17 cellular contexts compared by ENCODE assay signal in the genomic region with DNA sequence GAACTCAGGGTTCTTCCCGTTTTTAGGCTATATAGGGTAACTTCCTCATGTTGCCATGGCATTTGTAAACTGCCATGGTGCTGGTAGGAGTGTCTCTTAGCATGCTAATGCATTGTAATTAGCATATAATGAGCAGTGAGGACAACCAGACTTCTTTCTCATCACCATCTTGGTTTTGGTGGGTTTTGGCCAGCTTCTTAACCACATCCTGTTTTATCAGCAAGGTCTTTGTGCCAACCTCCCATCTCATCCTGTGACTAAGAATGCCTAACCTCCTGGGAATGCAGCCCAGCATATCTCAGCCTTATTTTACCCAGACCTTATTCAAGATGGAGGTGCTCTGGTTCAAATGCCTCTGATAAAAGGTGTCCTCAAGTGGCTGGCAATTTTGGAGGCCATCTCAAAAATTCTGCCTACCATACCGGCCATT.
DNase-seq lines count a peak whose midpoint lies in the region; ATAC-seq and TF ChIP-seq lines count a peak whose summit lies in the region.
"Had no signal": no experiment of that assay in that cellular context is flagged by ENCODE, and none has a peak within 500 bp of the region (broad histone marks: within the 10 kb centered on the region; RNA-seq: fewer than 3 reads in every experiment).

No MANE protein-coding gene starts in this region.

- H4K20me1 ChIP-seq in DND-41 (ENCODE audit: insufficient read depth, low read length): peaks cover 2% of the 10 kb centered on the region; the same call in 1 of the 2 replicates

- ATAC-seq in DND-41 (ENCODE audit: insufficient read depth, low read depth) (peak; percentile 79), GM18519 (IDR thresholded peaks at IDR 0.05; ENCODE audit: low FRiP score, unreplicated experiment) (no peak)
- ATAC-seq: left colon had no signal

- H3K9me3 ChIP-seq in DND-41 (ENCODE audit: insufficient read depth, low read length, severe bottlenecking): no peaks in the 10 kb centered on the region
- H3K9me3 ChIP-seq: Caco-2, esophagus squamous epithelium had no signal

- H3K79me2 ChIP-seq in DND-41 (ENCODE audit: insufficient read depth, low read length): peaks cover 67% of the 10 kb centered on the region

- H3K4me1 ChIP-seq in DND-41 (ENCODE audit: insufficient read depth, low read length): peaks cover 27% of the 10 kb centered on the region
- H3K4me1 ChIP-seq: Caco-2 had no signal

- H3K9ac ChIP-seq in DND-41 (ENCODE audit: low read depth, low read length): no peak overlapping the region

- DNase-seq in DND-41 (peak; percentile 53), M059J (ENCODE audit: low read depth) (peak; percentile 96), amniotic stem cell (lab: John Stamatoyannopoulos, UW) (peak; percentile 9), islet precursor cell (peak; percentile 59), globus pallidus (ENCODE audit: low spot score) (no peak)
- DNase-seq in stimulated activated CD4-positive, alpha-beta T cell treated with anti-CD3 and anti-CD28 coated beads, Interleukin-4, amount 100 ng/mL, for 24 hours: no peak
- no peak for DNase-seq in activated naive CD4-positive, alpha-beta T cell treated with anti-CD3 and anti-CD28 coated beads for 36 hours
- DNase-seq: activated CD4-positive, CD25-positive, alpha-beta regulatory T cell; Caco-2; central memory CD4-positive, alpha-beta T cell; esophagus squamous epithelium; left colon; NCI-H1092; NCI-H446 treated with DMSO at 0.1 percent for 48 hours; stimulated activated CD4-positive, alpha-beta T cell treated with anti-CD3 and anti-CD28 coated beads, Interleukin-12 subunit alpha, Interleukin-12 subunit beta, amount 100 ng/mL, for 4 hours had no signal

- H3K4me3 Mint-ChIP-seq in activated naive CD4-positive, alpha-beta T cell treated with anti-CD3 and anti-CD28 coated beads for 36 hours: no peak overlapping the region

- H3K36me3 ChIP-seq in DND-41 (ENCODE audit: insufficient read depth, low read length): peaks cover 26% of the 10 kb centered on the region; the same call in 1 of the 2 replicates
- H3K36me3 ChIP-seq: esophagus squamous epithelium had no signal

- no peak for TF ChIP-seq CTCF in DND-41 (IDR thresholded peaks at IDR 0.05; ENCODE audit: borderline replicate concordance, extremely low read depth, low read length, poor library complexity, severe bottlenecking)

- H3K27ac ChIP-seq in DND-41 (ENCODE audit: low read length): peak overlapping the region; percentile 15; the same call in 1 of the 2 replicates
- H3K27ac ChIP-seq: esophagus squamous epithelium had no signal

- CTCF ChIA-PET in activated naive CD4-positive, alpha-beta T cell treated with anti-CD3 and anti-CD28 coated beads for 36 hours (lab: Charles Lee): no interaction called here

- no peaks in the 10 kb centered on the region for H3K4me1 Mint-ChIP-seq in activated naive CD4-positive, alpha-beta T cell treated with anti-CD3 and anti-CD28 coated beads for 36 hours (ENCODE audit: low read depth)

- no peak overlapping the region for H3K27ac Mint-ChIP-seq in activated naive CD4-positive, alpha-beta T cell treated with anti-CD3 and anti-CD28 coated beads for 36 hours
- H3K27ac Mint-ChIP-seq: activated T-helper 2 cell treated with anti-CD3 and anti-CD28 coated beads, Interferon-gamma antibody, Interleukin-2, Interleukin-4, amounts not matched to agents 10 μg/mL and 5 μg/mL and 100 μg/mL, durations not matched to agents 14 hours and 24 hours and 36 hours had no signal

- no peak overlapping the region for H2AFZ ChIP-seq in DND-41 (ENCODE audit: low read depth, low read length)

- intact Hi-C loops in activated naive CD4-positive, alpha-beta T cell treated with anti-CD3 and anti-CD28 coated beads for 36 hours (cut with micrococcal nuclease): no loop called here

- no peak overlapping the region for H3K4me2 ChIP-seq in DND-41 (ENCODE audit: insufficient read depth, low read length)

- H3K9me3 Mint-ChIP-seq in activated naive CD4-positive, alpha-beta T cell treated with anti-CD3 and anti-CD28 coated beads for 36 hours: no peaks in the 10 kb centered on the region
- H3K9me3 Mint-ChIP-seq: activated T-helper 2 cell treated with anti-CD3 and anti-CD28 coated beads, Interferon-gamma antibody, Interleukin-2, Interleukin-4, amounts not matched to agents 10 μg/mL and 5 μg/mL and 100 μg/mL, durations not matched to agents 14 hours and 24 hours and 36 hours had no signal

- H3K27me3 ChIP-seq in DND-41 (ENCODE audit: insufficient read depth, low read length, poor library complexity): no peaks in the 10 kb centered on the region
- H3K27me3 ChIP-seq: esophagus squamous epithelium had no signal

- no peaks in the 10 kb centered on the region for H3K27me3 Mint-ChIP-seq in activated naive CD4-positive, alpha-beta T cell treated with anti-CD3 and anti-CD28 coated beads for 36 hours (ENCODE audit: low read depth)

- H3K36me3 Mint-ChIP-seq in activated naive CD4-positive, alpha-beta T cell treated with anti-CD3 and anti-CD28 coated beads for 36 hours (ENCODE audit: low read depth): no peaks in the 10 kb centered on the region

- H3K4me3 ChIP-seq in DND-41 (ENCODE audit: low read depth in 1 of 2, low read length in 2 of 2): no peak overlapping the region
- H3K4me3 ChIP-seq: esophagus squamous epithelium had no signal

Comparison
In these comparisons a context has a peak if more than half of its experiments do, and no peak if none do; other contexts are left out.
1. DNase-seq: peak in DND-41 (single experiment), M059J (single experiment), amniotic stem cell (single experiment) and islet precursor cell (single experiment); none in globus pallidus (single experiment), stimulated activated CD4-positive, alpha-beta T cell treated with anti-CD3 and anti-CD28 coated beads, Interleukin-4, amount 100 ng/mL, for 24 hours (single experiment) and activated naive CD4-positive, alpha-beta T cell treated with anti-CD3 and anti-CD28 coated beads for 36 hours (single experiment).